In the genomic region with DNA sequence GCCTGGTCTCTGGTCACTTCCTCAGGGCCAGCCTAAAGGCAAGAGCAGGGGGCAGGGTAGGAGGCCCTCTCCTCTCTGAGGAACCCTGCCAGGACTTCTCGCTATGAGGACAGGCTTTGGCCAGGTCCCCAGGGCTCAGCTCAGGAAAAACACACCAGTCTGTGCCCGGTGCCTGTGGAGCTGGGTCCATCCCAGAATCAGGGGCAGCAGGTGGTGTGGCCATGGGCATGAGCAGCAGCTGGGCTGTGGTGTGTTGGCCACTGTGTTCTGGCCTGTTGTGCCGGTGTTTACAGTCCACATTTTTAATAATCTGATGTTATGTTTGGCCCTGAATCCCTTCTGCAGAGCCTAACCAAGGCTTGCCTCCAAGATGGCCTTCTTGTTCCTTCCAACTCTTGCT, we compare ENCODE assay signal across 18 cellular contexts.
DNase-seq lines count a peak whose midpoint lies in the region; ATAC-seq and TF ChIP-seq lines count a peak whose summit lies in the region.
"Had no signal": no experiment of that assay in that cellular context is flagged by ENCODE, and none has a peak within 500 bp of the region (broad histone marks: within the 10 kb centered on the region; RNA-seq: fewer than 3 reads in every experiment).

No MANE protein-coding gene starts in this region.

- H3K4me3 ChIP-seq in ascending aorta = no peak overlapping the region
- no peak overlapping the region for H3K4me3 ChIP-seq in neural progenitor cell
- no peak overlapping the region for H3K4me3 ChIP-seq in testis

- H3K27me3 ChIP-seq in ascending aorta (no peaks in the 10 kb centered on the region), neural progenitor cell (no peaks in the 10 kb centered on the region), testis (no peaks in the 10 kb centered on the region)

- no peak overlapping the region for H3K9ac ChIP-seq in neural progenitor cell

- H3K36me3 Mint-ChIP-seq in neural progenitor cell = no peaks in the 10 kb centered on the region
- no peaks in the 10 kb centered on the region for H3K36me3 Mint-ChIP-seq in activated T-cell treated with anti-CD3 and anti-CD28 coated beads, Interleukin-2, amount 50 U/mL, for 24 hours (ENCODE audit: low read depth)
- H3K36me3 Mint-ChIP-seq: CD14-positive monocyte had no signal

- H3K36me3 ChIP-seq in ascending aorta (no peaks in the 10 kb centered on the region), neural progenitor cell (no peaks in the 10 kb centered on the region), testis (ENCODE audit: low read depth, missing control alignments) (no peaks in the 10 kb centered on the region)

- no peak for DNase-seq in ascending aorta (ENCODE audit: low spot score in 2 of 2)
- no peak for DNase-seq in left cardiac atrium
- no peak for DNase-seq in neural progenitor cell (ENCODE audit: low spot score)
- DNase-seq in testis = peak; percentile 30
- DNase-seq in stimulated activated CD8-positive, alpha-beta memory T cell treated with anti-CD3 and anti-CD28 coated beads, Interleukin-4, amount 100 ng/mL, for 48 hours = no peak
- no peak for DNase-seq in activated T-cell treated with anti-CD3 and anti-CD28 coated beads, Interleukin-2, amount 50 U/mL, for 24 hours
- DNase-seq: GF-D8, HFFc6, IMR-90, Karpas-422, NCI-H1105 treated with DMSO at 0.1 percent for 48 hours, NCI-H1694 treated with DMSO at 0.1 percent for 48 hours, NCI-H2107, NCI-H2227 treated with DMSO at 0.1 percent for 48 hours, NCI-H524, SHP77 treated with DMSO at 0.1 percent for 48 hours had no signal

- H3K4me1 Mint-ChIP-seq in neural progenitor cell = peaks cover 29% of the 10 kb centered on the region
- H3K4me1 Mint-ChIP-seq in activated T-cell treated with anti-CD3 and anti-CD28 coated beads, Interleukin-2, amount 50 U/mL, for 24 hours (ENCODE audit: low read depth) = no peaks in the 10 kb centered on the region

- peaks cover 3% of the 10 kb centered on the region for H3K27me3 Mint-ChIP-seq in neural progenitor cell (ENCODE audit: insufficient read depth, low read depth)
- peaks cover 14% of the 10 kb centered on the region for H3K27me3 Mint-ChIP-seq in activated T-cell treated with anti-CD3 and anti-CD28 coated beads, Interleukin-2, amount 50 U/mL, for 24 hours

- no peaks in the 10 kb centered on the region for H3K9me3 ChIP-seq in ascending aorta
- H3K9me3 ChIP-seq in neural progenitor cell (ENCODE audit: low read depth) = no peaks in the 10 kb centered on the region
- no peaks in the 10 kb centered on the region for H3K9me3 ChIP-seq in testis

- peaks cover 20% of the 10 kb centered on the region for H3F3A ChIP-seq in neural progenitor cell (ENCODE audit: low read depth)

- TF ChIP-seq CTCF in ascending aorta (IDR thresholded peaks at IDR 0.05) (no peak), neural progenitor cell (IDR thresholded peaks at IDR 0.05) (no peak), testis (IDR thresholded peaks at IDR 0.05) (no peak)

- H3K4me1 ChIP-seq in ascending aorta (peaks cover 7 to 30% of the 10 kb centered on the region in 2 donors), neural progenitor cell (peaks cover 12% of the 10 kb centered on the region), testis (peaks cover 17% of the 10 kb centered on the region)

- intact Hi-C loops in ascending aorta (cut with DNase I) (loop anchor here (2.0 kb wide), 1 partner anchor 24 kb away; no protein-coding TSS in a partner anchor), left cardiac atrium (cut with DNase I) (no loop called here), testis (cut with DNase I; ENCODE audit: low total_unique reads) (loop anchor here (10.0 kb wide), 1 partner anchor 78 kb away; no protein-coding TSS in a partner anchor)

- H2AFZ ChIP-seq in neural progenitor cell (replicated peaks) = no peak overlapping the region

- H3K9me3 Mint-ChIP-seq in neural progenitor cell = peaks cover 2% of the 10 kb centered on the region
- H3K9me3 Mint-ChIP-seq in activated T-cell treated with anti-CD3 and anti-CD28 coated beads, Interleukin-2, amount 50 U/mL, for 24 hours = no peaks in the 10 kb centered on the region
- H3K9me3 Mint-ChIP-seq: HFFc6 had no signal

- no peaks in the 10 kb centered on the region for H4K20me1 ChIP-seq in neural progenitor cell (ENCODE audit: low read depth)

- no peak overlapping the region for H3K4me2 ChIP-seq in neural progenitor cell

- H3K79me2 ChIP-seq in neural progenitor cell (ENCODE audit: low read depth) = no peaks in the 10 kb centered on the region

- peak overlapping the region; percentile 50 for H3K27ac Mint-ChIP-seq in neural progenitor cell
- no peak overlapping the region for H3K27ac Mint-ChIP-seq in activated T-cell treated with anti-CD3 and anti-CD28 coated beads, Interleukin-2, amount 50 U/mL, for 24 hours
- H3K27ac Mint-ChIP-seq: HFFc6 had no signal

- 40 to 84% methylated on average over 1 to 3 of the region's 3 CpGs for WGBS in testis, 2 donors

- TF ChIP-seq POLR2A in testis (IDR thresholded peaks at IDR 0.05) = no peak

- no peak overlapping the region for H3K4me3 Mint-ChIP-seq in neural progenitor cell
- no peak overlapping the region for H3K4me3 Mint-ChIP-seq in activated T-cell treated with anti-CD3 and anti-CD28 coated beads, Interleukin-2, amount 50 U/mL, for 24 hours
- H3K4me3 Mint-ChIP-seq: CD14-positive monocyte, HFFc6 had no signal

- ATAC-seq in left cardiac atrium = peak; percentile 4 to 13
- ATAC-seq in HG02759 (IDR thresholded peaks at IDR 0.05; ENCODE audit: unreplicated experiment) = no peak

- peak overlapping the region; percentile 85 to 88 for H3K27ac ChIP-seq in ascending aorta
- no peak overlapping the region for H3K27ac ChIP-seq in neural progenitor cell
- H3K27ac ChIP-seq in testis = no peak overlapping the region

Comparison
In these comparisons a context has a peak if more than half of its experiments do, and no peak if none do; other contexts are left out.
1. H3K27ac ChIP-seq: peak in ascending aorta (2 of 2); none in neural progenitor cell (single experiment) and testis (0 of 2).
2. intact Hi-C loops: an anchor here in ascending aorta (2.0 kb wide) and testis (10.0 kb wide); none called in left cardiac atrium.